ENCODE assay signal across 9 cellular contexts in the genomic region with DNA sequence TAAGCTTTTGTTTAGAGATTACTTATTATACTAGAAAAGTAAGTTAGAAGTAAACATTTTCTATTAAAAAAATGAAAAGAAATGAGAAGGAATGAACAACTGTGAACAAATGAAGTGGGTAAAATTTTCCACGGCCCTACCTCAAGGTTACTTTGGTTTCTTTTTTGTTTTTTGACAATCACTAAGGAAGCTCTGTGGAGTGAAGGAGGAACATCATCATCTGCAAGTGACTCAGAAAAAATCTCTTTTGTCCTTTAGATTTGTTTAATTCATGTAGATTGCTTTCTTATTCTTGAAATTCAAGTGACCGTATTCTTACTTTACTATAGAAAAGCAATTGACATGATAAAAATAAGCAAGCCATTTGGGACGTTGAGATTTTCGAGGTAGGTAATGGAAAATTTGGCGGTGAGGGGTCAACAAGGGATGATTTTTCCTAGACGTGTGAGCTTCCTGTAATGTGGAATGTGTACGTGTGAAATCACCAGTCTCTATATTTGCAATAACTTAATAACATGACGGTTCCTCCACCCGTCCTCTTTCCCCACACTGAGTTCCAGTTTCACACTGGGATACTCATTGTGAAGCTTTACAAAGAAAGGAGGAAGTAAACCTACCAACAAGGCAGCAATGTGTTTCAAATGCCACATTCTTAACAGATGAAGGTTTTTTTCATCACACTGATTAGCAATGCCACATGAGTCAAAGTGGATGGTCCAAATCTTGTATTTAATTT.
DNase-seq lines count a peak whose midpoint lies in the region; ATAC-seq, FAIRE-seq and TF ChIP-seq lines count a peak whose summit lies in the region.
"Had no signal": no experiment of that assay in that cellular context is flagged by ENCODE, and none has a peak within 500 bp of the region (broad histone marks: within the 10 kb centered on the region; RNA-seq: fewer than 3 reads in every experiment).

No MANE protein-coding gene starts in this region.

- H3K36me3 ChIP-seq in K562 (ENCODE audit: control insufficient read depth, insufficient read depth, low read length): no peaks in the 10 kb centered on the region
- H3K36me3 ChIP-seq in prostate gland: no peaks in the 10 kb centered on the region

- H3K36me3 Mint-ChIP-seq in immature natural killer cell: no peaks in the 10 kb centered on the region

- intact Hi-C loops in K562 (cut with micrococcal nuclease): no loop called here
- intact Hi-C loops in prostate gland (cut with DNase I): no loop called here

- FAIRE-seq in K562 (lab: Jason Lieb, UNC): peak; percentile 15
- FAIRE-seq: endothelial cell of umbilical vein had no signal

- CTCF ChIA-PET in K562 (lab: Yijun Ruan, JAX; ENCODE audit: low intra/inter-chr PET ratio): no interaction called here

- H3K9me3 Mint-ChIP-seq in immature natural killer cell: peaks cover 0 to 3% (median 0%) of the 10 kb centered on the region in 6 donors

- H3K4me1 ChIP-seq in K562 (replicated peaks in 1 of 2; ENCODE audit: control insufficient read depth in 2 of 2, insufficient read depth in 2 of 2, low read length in 2 of 2): peaks cover 0 to 17% of the 10 kb centered on the region in 2 experiments; a peak in 2 of 5 replicates
- H3K4me1 ChIP-seq in prostate gland (replicated peaks): no peaks in the 10 kb centered on the region

- WGBS in K562 (ENCODE audit: insufficient coverage, low coverage, missing lambda C conversion rate): 67% methylated on average over 9 of the region's 9 CpGs
- 78% methylated on average over 9 of the region's 9 CpGs for WGBS in prostate gland

- H3K4me3 Mint-ChIP-seq in immature natural killer cell: peak overlapping the region in 2 of 5 donors; percentile 17 to 18

- no peaks in the 10 kb centered on the region for H3K9me3 ChIP-seq in K562 (replicated peaks; ENCODE audit: control insufficient read depth, insufficient read depth, low read depth, low read length)
- H3K9me3 ChIP-seq in prostate gland: no peaks in the 10 kb centered on the region

- DNase-seq in GM13977 (ENCODE audit: low spot score) (peak; percentile 20), K562 (ENCODE audit: extremely low read depth in 1 of 4, low spot score in 3 of 4) (no peak), midbrain (lab: John Stamatoyannopoulos, UW) (no peak), prostate gland (ENCODE audit: low spot score) (no peak), immature natural killer cell (no peak), NCI-H526 treated with DMSO at 0.1 percent for 48 hours (lab: John Stamatoyannopoulos, UW) (no peak)

- TF ChIP-seq EP300 in K562 (IDR thresholded peaks at IDR 0.05; ENCODE audit: low read length): no peak

- peak overlapping the region; percentile 71 for H2AFZ ChIP-seq in K562 (ENCODE audit: low read depth, low read length)

- POLR2A ChIA-PET in K562 (lab: Yijun Ruan, JAX): interaction anchor here (0.8 to 1.5 kb wide), 2 partner anchors 10 to 39 kb away, joined by 3 to 6 read pairs; no protein-coding TSS in a partner anchor

- no peak for TF ChIP-seq RAD21 in K562 (CRISPR knock-in tag; conservative IDR thresholded peaks at IDR 0.05 in 1 of 2, IDR thresholded peaks at IDR 0.05 in 1 of 2)

- TF ChIP-seq POLR2A in K562 (conservative IDR thresholded peaks at IDR 0.05) (no peak), prostate gland (IDR thresholded peaks at IDR 0.05) (no peak)

- TF ChIP-seq CTCF in GM13977 (IDR thresholded peaks at IDR 0.05; ENCODE audit: extremely low read depth, insufficient read depth, missing control alignments): no peak
- TF ChIP-seq CTCF in K562 (IDR thresholded peaks at IDR 0.05 in 2 of 3, conservative IDR thresholded peaks at IDR 0.05 in 1 of 3; ENCODE audit: insufficient read depth in 2 of 3, low read depth in 1 of 3, low read length in 3 of 3): no peak
- no peak for TF ChIP-seq CTCF in prostate gland (IDR thresholded peaks at IDR 0.05)

- H3K9ac ChIP-seq in K562 (ENCODE audit: insufficient read depth in 1 of 2, low read depth in 2 of 2, low read length in 2 of 2): no peak overlapping the region

- no peak overlapping the region for H3K4me2 ChIP-seq in K562 (ENCODE audit: insufficient read depth, low read length)

- H3K27ac Mint-ChIP-seq in immature natural killer cell: peak overlapping the region in 2 of 6 donors; percentile 29 to 53

- H3K9me1 ChIP-seq in K562 (ENCODE audit: control insufficient read depth, insufficient read depth, low read length): no peaks in the 10 kb centered on the region

- peaks cover 16 to 27% of the 10 kb centered on the region in 2 donors for H3K4me1 Mint-ChIP-seq in immature natural killer cell

- H3K79me2 ChIP-seq in K562 (ENCODE audit: control insufficient read depth, insufficient read depth, low read length): no peaks in the 10 kb centered on the region

- ATAC-seq in GM21423 (IDR thresholded peaks at IDR 0.05; ENCODE audit: unreplicated experiment) (peak; percentile 85), HG03558 (IDR thresholded peaks at IDR 0.05; ENCODE audit: extremely low read depth, unreplicated experiment) (peak; percentile 61), K562 (peak; percentile 22; the same call in 2 of the 3 replicates)

- H3K27me3 Mint-ChIP-seq in immature natural killer cell (ENCODE audit: low read depth in 3 of 3): peaks cover 0 to 2% (median 0%) of the 10 kb centered on the region in 3 donors

- H3K27me3 ChIP-seq in K562 (ENCODE audit: control insufficient read depth in 2 of 2, insufficient read depth in 2 of 2, low read length in 2 of 2) (no peaks in the 10 kb centered on the region), prostate gland (replicated peaks; ENCODE audit: insufficient read depth) (no peaks in the 10 kb centered on the region)

- H3K27ac ChIP-seq in K562 (ENCODE audit: extremely low read depth, low read depth, low read length): no peak overlapping the region
- H3K27ac ChIP-seq in prostate gland: no peak overlapping the region

- in situ Hi-C loops in GM13977 (cut with MboI; ENCODE audit: low pct_unique_long_range_greater_than_20kb, low sequenced_read_pairs, unreplicated experiment) (no loop called here), K562 (cut with MboI) (no loop called here)

- no TSS peak for BruUV-seq in K562 (replicated peaks; lab: Mats Ljungman, UMichigan)

- H4K20me1 ChIP-seq in K562 (replicated peaks; ENCODE audit: control insufficient read depth, insufficient read depth, low read length): no peaks in the 10 kb centered on the region

- no peak overlapping the region for H3K4me3 ChIP-seq in K562
- H3K4me3 ChIP-seq in prostate gland: no peak overlapping the region

TF ChIP-seq in K562, 482 proteins besides CTCF, POLR2A, EP300 and RAD21:
- TF ChIP-seq RFX5 (IDR thresholded peaks at IDR 0.05; ENCODE audit: low read depth, low read length) (no peak), PTBP1 (IDR thresholded peaks at IDR 0.05; ENCODE audit: low read depth, low read length) (no peak), CTBP1 (IDR thresholded peaks at IDR 0.05; ENCODE audit: borderline replicate concordance) (0 out of 2 replicates have a peak, but pooled peaks have one; percentile 28)

Comparison
In these comparisons a context has a peak if more than half of its experiments do, and no peak if none do; other contexts are left out.
1. ATAC-seq: peak in every context shown above with its lines; median percentile 85 in GM21423; 61 in HG03558; 22 in K562.